In genomic region chr7:30845426-30846135, GRCh38 we compare ENCODE assay signal across 11 cellular contexts.
DNase-seq lines count a peak whose midpoint lies in the region; TF ChIP-seq lines count a peak whose summit lies in the region.
"Had no signal": no experiment of that assay in that cellular context is flagged by ENCODE, and none has a peak within 500 bp of the region (broad histone marks: within the 10 kb centered on the region; RNA-seq: fewer than 3 reads in every experiment).

No MANE protein-coding gene starts in this region.

- no peak overlapping the region for H3K4me3 Mint-ChIP-seq in nephron progenitor cell
- H3K4me3 Mint-ChIP-seq: naive B cell; T-helper 2 cell treated with Interferon-gamma antibody and Interleukin-4, amounts not matched to agents 5 μg/mL and 100 μg/mL, for 36 hours had no signal

- TF ChIP-seq POLR2A in Peyer's patch (IDR thresholded peaks at IDR 0.05), result no peak

- H3K9ac ChIP-seq in fibroblast of lung (ENCODE audit: insufficient read depth, low read length), result no peak overlapping the region

- H2AFZ ChIP-seq in fibroblast of lung (ENCODE audit: low read length), result no peak overlapping the region

- H3K9me3 ChIP-seq in Peyer's patch (no peaks in the 10 kb centered on the region), fibroblast of lung (ENCODE audit: control insufficient read depth, insufficient read depth, low read depth, low read length) (no peaks in the 10 kb centered on the region), SJCRH30 (replicated peaks) (no peaks in the 10 kb centered on the region)

- H3K27me3 Mint-ChIP-seq in nephron progenitor cell (ENCODE audit: low read depth, poor library complexity), result no peaks in the 10 kb centered on the region
- H3K27me3 Mint-ChIP-seq: naive B cell had no signal

- no peaks in the 10 kb centered on the region for H3K27me3 ChIP-seq in Peyer's patch
- no peaks in the 10 kb centered on the region for H3K27me3 ChIP-seq in fibroblast of lung (ENCODE audit: control insufficient read depth, insufficient read depth, low read length)
- peaks cover 16% of the 10 kb centered on the region for H3K27me3 ChIP-seq in SJCRH30

- H3K36me3 ChIP-seq in Peyer's patch (no peaks in the 10 kb centered on the region), fibroblast of lung (ENCODE audit: control insufficient read depth, insufficient read depth, low read length) (peaks cover 3% of the 10 kb centered on the region), SJCRH30 (no peaks in the 10 kb centered on the region)

- H4K20me1 ChIP-seq in fibroblast of lung (ENCODE audit: control insufficient read depth, extremely low read depth, insufficient read depth, low read length), result no peaks in the 10 kb centered on the region

- peaks cover 0 to 17% (median 0%) of the 10 kb centered on the region in 4 donors for H3K4me1 ChIP-seq in Peyer's patch
- H3K4me1 ChIP-seq in fibroblast of lung (ENCODE audit: control insufficient read depth, extremely low read depth, insufficient read depth, low read length), result peaks cover 2% of the 10 kb centered on the region
- H3K4me1 ChIP-seq in SJCRH30, result no peaks in the 10 kb centered on the region

- DNase-seq in AG08395 (ENCODE audit: low spot score), result peak; percentile 58
- no peak for DNase-seq in Peyer's patch
- DNase-seq in fibroblast of lung (ENCODE audit: low read depth in 2 of 2), result peak; percentile 22 to 57
- DNase-seq in nephron progenitor cell, result no peak
- no peak for DNase-seq in middle frontal gyrus (ENCODE audit: extremely low spot score, low spot score)
- no peak for DNase-seq in stimulated activated naive CD4-positive, alpha-beta T cell treated with Interleukin-2 at 50 U/mL for 16 hours (lab: John Stamatoyannopoulos, UW)
- no peak for DNase-seq in SJCRH30
- no peak for DNase-seq in T-helper 2 cell
- DNase-seq: Karpas-422, naive B cell had no signal

- H3K79me2 ChIP-seq in fibroblast of lung (ENCODE audit: control insufficient read depth, insufficient read depth, low read length), result no peaks in the 10 kb centered on the region

- H3K4me1 Mint-ChIP-seq in nephron progenitor cell, result peaks cover 31% of the 10 kb centered on the region
- H3K4me1 Mint-ChIP-seq: naive B cell had no signal

- H3K27ac Mint-ChIP-seq in nephron progenitor cell, result peak overlapping the region; percentile 93
- H3K27ac Mint-ChIP-seq: T-helper 2 cell treated with Interferon-gamma antibody and Interleukin-4, amounts not matched to agents 5 μg/mL and 100 μg/mL, for 36 hours had no signal

- H3K36me3 Mint-ChIP-seq in nephron progenitor cell (ENCODE audit: low read depth), result peaks cover 7% of the 10 kb centered on the region
- H3K36me3 Mint-ChIP-seq: naive B cell had no signal

- peak overlapping the region in 3 of 4 donors; percentile 14 to 76 (median 21) for H3K27ac ChIP-seq in Peyer's patch
- no peak overlapping the region for H3K27ac ChIP-seq in fibroblast of lung (ENCODE audit: insufficient read depth, low read length)
- no peak overlapping the region for H3K27ac ChIP-seq in SJCRH30

- H3K4me3 ChIP-seq in Peyer's patch (no peak overlapping the region), fibroblast of lung (replicated peaks in 1 of 4; ENCODE audit: control extremely low read depth in 1 of 4, insufficient read depth in 1 of 4, low read depth in 3 of 4, low read length in 4 of 4) (no peak overlapping the region), SJCRH30 (no peak overlapping the region)

- no peak for TF ChIP-seq CTCF in Peyer's patch (IDR thresholded peaks at IDR 0.05)
- TF ChIP-seq CTCF in fibroblast of lung (conservative IDR thresholded peaks at IDR 0.05 in 1 of 2, IDR thresholded peaks at IDR 0.05 in 1 of 2; ENCODE audit: low read depth in 1 of 2, low read length in 2 of 2), result no peak
- TF ChIP-seq CTCF in nephron progenitor cell (IDR thresholded peaks at IDR 0.05), result no peak

- no peaks in the 10 kb centered on the region for H3K9me3 Mint-ChIP-seq in nephron progenitor cell
- H3K9me3 Mint-ChIP-seq: naive B cell; T-helper 2 cell treated with Interferon-gamma antibody and Interleukin-4, amounts not matched to agents 5 μg/mL and 100 μg/mL, for 36 hours had no signal

- H3K4me2 ChIP-seq in fibroblast of lung (ENCODE audit: extremely low read depth, insufficient read depth, low read length), result no peak overlapping the region

Comparison
In these comparisons a context has a peak if more than half of its experiments do, and no peak if none do; other contexts are left out.
1. DNase-seq: peak in AG08395 (single experiment) and fibroblast of lung (2 of 2); none in Peyer's patch (0 of 3), nephron progenitor cell (single experiment), middle frontal gyrus (single experiment), stimulated activated naive CD4-positive, alpha-beta T cell treated with Interleukin-2 at 50 U/mL for 16 hours (single experiment), SJCRH30 (0 of 2) and T-helper 2 cell (0 of 5).
2. H3K27ac ChIP-seq: peak in Peyer's patch (3 of 4); none in fibroblast of lung (single experiment) and SJCRH30 (single experiment).